In genomic region chr10:84329986-84330651, GRCh38 we compare ENCODE assay signal across 8 cellular contexts. TPM values are rescaled to one million over a fixed set of nuclear protein-coding genes. Genes with fewer than 3 reads are reported as not detected.
A peak's percentile ranks its signal among the peaks of the same experiment; 100 is the strongest.
DNase-seq lines count a peak whose midpoint lies in the region; ATAC-seq and TF ChIP-seq lines count a peak whose summit lies in the region.

No MANE protein-coding gene starts in this region.

- intact Hi-C loops in lower lobe of right lung (cut with DNase I): no loop called here

- H3K9me3 ChIP-seq in lower lobe of right lung: no peaks in the 10 kb centered on the region

- CTCF ChIA-PET in WTC11 (lab: Charles Lee): interaction anchor here (1.0 to 2.5 kb wide), 3 partner anchors 19 to 63 kb away, joined by 3 to 27 read pairs (median 3); no protein-coding TSS in a partner anchor

- ATAC-seq in HG02938 (IDR thresholded peaks at IDR 0.05; ENCODE audit: unreplicated experiment) (peak; percentile 70), WTC11 (no peak), lower lobe of right lung (no peak)

- in situ Hi-C loops in G401 (cut with HindIII; ENCODE audit: low sequenced_read_pairs): no loop called here

- DNase-seq in activated gamma-delta T cell treated with Interleukin-2 at 50 U/mL for 16 hours: peak; percentile 29
- no peak for DNase-seq in activated gamma-delta T cell (lab: John Stamatoyannopoulos, UW)
- DNase-seq in WTC11 (ENCODE audit: low spot score): no peak
- DNase-seq in lower lobe of right lung: no peak
- DNase-seq in cerebellar nuclear complex (lab: John Stamatoyannopoulos, UW): no peak
- DNase-seq in G401 (ENCODE audit: low spot score): no peak
- DNase-seq in cortex of kidney (lab: John Stamatoyannopoulos, UW): no peak

- peaks cover 52% of the 10 kb centered on the region for H3K4me1 Mint-ChIP-seq in WTC11

- H3K27me3 Mint-ChIP-seq in WTC11 (ENCODE audit: low read depth): no peaks in the 10 kb centered on the region

- peak overlapping the region; percentile 96 for H3K27ac ChIP-seq in lower lobe of right lung

- H3K36me3 ChIP-seq in lower lobe of right lung: no peaks in the 10 kb centered on the region

- no peaks in the 10 kb centered on the region for H3K27me3 ChIP-seq in lower lobe of right lung (ENCODE audit: low read depth)

- no peak for TF ChIP-seq CTCF in WTC11 (IDR thresholded peaks at IDR 0.05)
- TF ChIP-seq CTCF in lower lobe of right lung (IDR thresholded peaks at IDR 0.05): no peak

- no peaks in the 10 kb centered on the region for H3K36me3 Mint-ChIP-seq in WTC11

- POLR2A ChIA-PET in WTC11 (lab: Charles Lee): interaction anchor here (0.6 kb wide), 1 partner anchor 24 kb away, joined by 3 read pairs; no protein-coding TSS in a partner anchor

- H3K4me3 ChIP-seq in lower lobe of right lung: peak overlapping the region; percentile 80

- H3K9me3 Mint-ChIP-seq in WTC11: no peaks in the 10 kb centered on the region

- H3K27ac Mint-ChIP-seq in WTC11: peak overlapping the region; percentile 98

- peaks cover 46% of the 10 kb centered on the region for H3K4me1 ChIP-seq in lower lobe of right lung

- peak overlapping the region; percentile 96 for H3K4me3 Mint-ChIP-seq in WTC11

TF ChIP-seq in WTC11, 78 proteins besides CTCF, POLR2A, EP300 and RAD21:
- TF ChIP-seq RELA (CRISPR knock-in tag; IDR thresholded peaks at IDR 0.05; ENCODE audit: borderline replicate concordance): no peak
- no peak for TF ChIP-seq MLX (CRISPR knock-in tag; IDR thresholded peaks at IDR 0.05)
- no peak for TF ChIP-seq MAX (CRISPR knock-in tag; IDR thresholded peaks at IDR 0.05)

RNA-seq across cellular contexts. Expression of gene CCSER2, which starts 1.7 kb away (rescaled TPM):
- total RNA-seq in WTC11 (2021) (21.4 to 30.6 TPM (median 22.7 TPM) in 3 replicates), lower lobe of right lung (66.1 TPM)
- 11.6 and 19.4 TPM in 2 replicates for total RNA-seq in G401 (2014; rRNA removed; shearing (Covaris generic))
